Comparison of ENCODE assay signal across 16 cellular contexts in genomic region chr5:14313986-14314690, GRCh38.
DNase-seq lines count a peak whose midpoint lies in the region; TF ChIP-seq lines count a peak whose summit lies in the region.
"Had no signal": no experiment of that assay in that cellular context is flagged by ENCODE, and none has a peak within 500 bp of the region (broad histone marks: within the 10 kb centered on the region; RNA-seq: fewer than 3 reads in every experiment).

No MANE protein-coding gene starts in this region.

- H3K27me3 Mint-ChIP-seq in H9 (ENCODE audit: low read depth): no peaks in the 10 kb centered on the region

- no peak overlapping the region for H2BK120ac ChIP-seq in H9 (ENCODE audit: low read depth, low read length, poor library complexity, severe bottlenecking)

- no peak overlapping the region for H3K56ac ChIP-seq in H9 (ENCODE audit: insufficient read length, low read depth, low read length)

- H3K27ac ChIP-seq in H9 (ENCODE audit: insufficient read length, low read depth, low read length) (no peak overlapping the region), osteoblast (ENCODE audit: low read depth, low read length) (peak overlapping the region; percentile 10)
- H3K27ac ChIP-seq: BLaER1 treated with 17β-estradiol and CSF1 and Interleukin-3, amounts not matched to agents 10 nM and 100 nM; KMS-11; SJSA1 had no signal

- peaks cover 90% of the 10 kb centered on the region for H3K36me3 ChIP-seq in osteoblast (ENCODE audit: insufficient read depth, low read length)

- H2AFZ ChIP-seq in H9 (ENCODE audit: low read length): no peak overlapping the region
- H2AFZ ChIP-seq in osteoblast (ENCODE audit: low read length): no peak overlapping the region

- no peak overlapping the region for H3K14ac ChIP-seq in H9 (ENCODE audit: insufficient read depth, low read length)

- H4K8ac ChIP-seq in H9 (replicated peaks; ENCODE audit: insufficient read length, low read depth, low read length): no peak overlapping the region

- no peak overlapping the region for H3K4me3 Mint-ChIP-seq in H9
- H3K4me3 Mint-ChIP-seq: CD8-positive, alpha-beta memory T cell had no signal

- in situ Hi-C loops in SK-MEL-5 (cut with HindIII; ENCODE audit: low pct_unique_long_range_greater_than_20kb, low sequenced_read_pairs): no loop called here

- peaks cover 26 to 55% (median 46%) of the 10 kb centered on the region in 3 experiments for H3K36me3 Mint-ChIP-seq in H9 (ENCODE audit: insufficient read depth in 1 of 3, low read depth in 3 of 3)

- H3K79me1 ChIP-seq in H9 (ENCODE audit: insufficient read depth, low read depth, low read length, poor library complexity, severe bottlenecking): peaks cover 2% of the 10 kb centered on the region

- H2BK20ac ChIP-seq in H9 (ENCODE audit: low read depth, low read length, poor library complexity, severe bottlenecking): no peak overlapping the region

- no peak for TF ChIP-seq CTCF in H9 (conservative IDR thresholded peaks at IDR 0.05)
- no peak for TF ChIP-seq CTCF in osteoblast (IDR thresholded peaks at IDR 0.05; ENCODE audit: extremely low read depth, low read depth, low read length)

- H3K27ac Mint-ChIP-seq in H9: peak overlapping the region in 2 of 3 experiments; percentile 8 to 53; a peak in 2 of 7 replicates
- H3K27ac Mint-ChIP-seq: CD8-positive, alpha-beta memory T cell had no signal

- H3T11ph ChIP-seq in H9 (ENCODE audit: low read length): no peak overlapping the region

- H3K9me3 ChIP-seq in H9 (ENCODE audit: control insufficient read depth, low read depth, low read length): no peaks in the 10 kb centered on the region
- no peaks in the 10 kb centered on the region for H3K9me3 ChIP-seq in osteoblast (ENCODE audit: low read depth, low read length)
- H3K9me3 ChIP-seq: BLaER1 treated with 17β-estradiol and CSF1 and Interleukin-3, amounts not matched to agents 10 nM and 100 nM; SJSA1 had no signal

- no peak overlapping the region for H3K4me3 ChIP-seq in osteoblast (ENCODE audit: insufficient read depth, low read length)
- H3K4me3 ChIP-seq: BLaER1 treated with 17β-estradiol and CSF1 and Interleukin-3, amounts not matched to agents 10 nM and 100 nM; SJSA1 had no signal

- no peak overlapping the region for H4K91ac ChIP-seq in H9 (ENCODE audit: insufficient read length, low read depth, low read length)

- H3K23ac ChIP-seq in H9 (ENCODE audit: insufficient read length, low read depth, low read length): no peak overlapping the region

- H3K79me2 ChIP-seq in H9 (ENCODE audit: insufficient read depth, low read length) (no peaks in the 10 kb centered on the region), osteoblast (ENCODE audit: insufficient read depth, low read length) (peaks cover 92% of the 10 kb centered on the region)

- no peaks in the 10 kb centered on the region for H3K23me2 ChIP-seq in H9 (ENCODE audit: insufficient read length, low read depth, low read length, poor library complexity, severe bottlenecking)

- no peaks in the 10 kb centered on the region for H3K9me3 Mint-ChIP-seq in H9
- H3K9me3 Mint-ChIP-seq: CD8-positive, alpha-beta memory T cell had no signal

- no peaks in the 10 kb centered on the region for H4K20me1 ChIP-seq in H9 (ENCODE audit: control insufficient read depth, insufficient read depth, insufficient read length)
- peaks cover 30% of the 10 kb centered on the region for H4K20me1 ChIP-seq in osteoblast (ENCODE audit: insufficient read depth, low read length)

- H3K9ac ChIP-seq in H9 (ENCODE audit: extremely low read depth, insufficient read length, low read length): no peak overlapping the region
- H3K9ac ChIP-seq: BLaER1 treated with 17β-estradiol and CSF1 and Interleukin-3, amounts not matched to agents 10 nM and 100 nM; KMS-11 had no signal

- no peaks in the 10 kb centered on the region for H3K4me1 ChIP-seq in H9 (ENCODE audit: insufficient read depth, low read length)
- no peaks in the 10 kb centered on the region for H3K4me1 ChIP-seq in osteoblast (ENCODE audit: insufficient read depth, low read length)
- H3K4me1 ChIP-seq: BLaER1 treated with 17β-estradiol and CSF1 and Interleukin-3, amounts not matched to agents 10 nM and 100 nM; SJSA1 had no signal

- no peak overlapping the region for H2BK12ac ChIP-seq in H9 (ENCODE audit: insufficient read length, low read depth, low read length)

- H3K18ac ChIP-seq in H9 (ENCODE audit: insufficient read length, low read depth, low read length): no peak overlapping the region

- no peaks in the 10 kb centered on the region for H3K27me3 ChIP-seq in H9 (ENCODE audit: insufficient read depth, low read length)
- H3K27me3 ChIP-seq in osteoblast (ENCODE audit: insufficient read depth, low read length): no peaks in the 10 kb centered on the region
- H3K27me3 ChIP-seq: BLaER1 treated with 17β-estradiol and CSF1 and Interleukin-3, amounts not matched to agents 10 nM and 100 nM; SJSA1 had no signal

- no CpG with 5 or more reads among the region's 4 CpGs for WGBS in H9 (ENCODE audit: extremely low coverage, insufficient read length, low lambda C conversion rate)

- no peak overlapping the region for H4K5ac ChIP-seq in H9 (ENCODE audit: insufficient read length, low read depth, low read length)

- H2BK15ac ChIP-seq in H9 (ENCODE audit: low read depth, low read length): no peak overlapping the region

- DNase-seq in H9 (no peak), SK-MEL-5 (ENCODE audit: low read depth, low spot score) (peak; percentile 90), epidermal melanocyte (ENCODE audit: insufficient read length, low spot score) (peak; percentile 49), osteoblast (ENCODE audit: insufficient read length, low spot score, missing footprints) (no peak), NCI-H69 (lab: John Stamatoyannopoulos, UW) (no peak), HT-29 (ENCODE audit: low spot score) (no peak)
- no peak for DNase-seq in activated naive CD4-positive, alpha-beta T cell treated with Interleukin-2 at 50 U/mL for 16 hours
- DNase-seq: CD8-positive, alpha-beta memory T cell; DMS79; NCI-H1048; NCI-H146; NCI-H2171 treated with DMSO at 0.1 percent for 48 hours; NCI-H510A had no signal

- H3K4ac ChIP-seq in H9 (ENCODE audit: low read depth, low read length): no peak overlapping the region

- no peak overlapping the region for H2BK5ac ChIP-seq in H9 (ENCODE audit: insufficient read length, low read length)

- peaks cover 0 to 9% of the 10 kb centered on the region in 2 experiments; a peak in 2 of 4 replicates for H3K4me1 Mint-ChIP-seq in H9
- H3K4me1 Mint-ChIP-seq: CD8-positive, alpha-beta memory T cell had no signal

- H3K4me2 ChIP-seq in H9 (ENCODE audit: insufficient read depth, insufficient read length, low read length): no peak overlapping the region
- H3K4me2 ChIP-seq in osteoblast (ENCODE audit: insufficient read depth, low read length): no peak overlapping the region
- H3K4me2 ChIP-seq: BLaER1 treated with 17β-estradiol and CSF1 and Interleukin-3, amounts not matched to agents 10 nM and 100 nM; KMS-11 had no signal

- H2AK5ac ChIP-seq in H9 (ENCODE audit: insufficient read length, low read length): no peak overlapping the region

Comparison
In these comparisons a context has a peak if more than half of its experiments do, and no peak if none do; other contexts are left out.
1. DNase-seq: peak in SK-MEL-5 (single experiment) and epidermal melanocyte (single experiment); none in H9 (single experiment), osteoblast (single experiment), NCI-H69 (single experiment), HT-29 (single experiment) and activated naive CD4-positive, alpha-beta T cell treated with Interleukin-2 at 50 U/mL for 16 hours (single experiment).